In genomic region chr4:76305033-76305687, GRCh38 we compare ENCODE assay signal across 8 cellular contexts. TPM values are rescaled to one million over a fixed set of nuclear protein-coding genes. Genes with fewer than 3 reads are reported as not detected.
DNase-seq lines count a peak whose midpoint lies in the region; ATAC-seq and TF ChIP-seq lines count a peak whose summit lies in the region.

No MANE protein-coding gene starts in this region.

- H3K36me3 ChIP-seq in CD4-positive, CD25-positive, alpha-beta regulatory T cell (ENCODE audit: control insufficient read depth, insufficient read depth, low read length) = no peaks in the 10 kb centered on the region
- H3K36me3 ChIP-seq in MM.1S (replicated peaks; ENCODE audit: insufficient read depth, low read length) (peaks cover 10% of the 10 kb centered on the region), duodenal mucosa (ENCODE audit: control insufficient read depth in 1 of 2, insufficient read depth in 2 of 2, low read length in 2 of 2) (peaks cover 0 to 3% of the 10 kb centered on the region in 2 donors), neural progenitor cell (no peaks in the 10 kb centered on the region)

- peak overlapping the region; percentile 86 for H3K4me2 ChIP-seq in MM.1S (ENCODE audit: low read depth, low read length)
- peak overlapping the region; percentile 96 for H3K4me2 ChIP-seq in neural progenitor cell

- peak overlapping the region in 2 of 3 donors; percentile 48 to 72 for H3K27ac Mint-ChIP-seq in CD4-positive, CD25-positive, alpha-beta regulatory T cell
- H3K27ac Mint-ChIP-seq in neural progenitor cell = no peak overlapping the region

- no peak for TF ChIP-seq CTCF in MM.1S (IDR thresholded peaks at IDR 0.05; ENCODE audit: low read length)
- no peak for TF ChIP-seq CTCF in neural progenitor cell (IDR thresholded peaks at IDR 0.05)

- H3F3A ChIP-seq in MM.1S (ENCODE audit: insufficient read depth, low read length) = peaks cover 49% of the 10 kb centered on the region
- peaks cover 10% of the 10 kb centered on the region for H3F3A ChIP-seq in neural progenitor cell (ENCODE audit: low read depth)

- H3K36me3 Mint-ChIP-seq in CD4-positive, CD25-positive, alpha-beta regulatory T cell = no peaks in the 10 kb centered on the region
- H3K36me3 Mint-ChIP-seq in neural progenitor cell = peaks cover 6% of the 10 kb centered on the region

- H3K9me3 ChIP-seq in CD4-positive, CD25-positive, alpha-beta regulatory T cell (ENCODE audit: control insufficient read depth in 2 of 2, low read length in 2 of 2) = no peaks in the 10 kb centered on the region
- no peaks in the 10 kb centered on the region for H3K9me3 ChIP-seq in MM.1S (replicated peaks; ENCODE audit: insufficient read depth, low read length)
- H3K9me3 ChIP-seq in duodenal mucosa (ENCODE audit: control insufficient read depth in 1 of 2, low read length in 2 of 2) = no peaks in the 10 kb centered on the region
- H3K9me3 ChIP-seq in neural progenitor cell (ENCODE audit: low read depth) = no peaks in the 10 kb centered on the region

- H3K79me2 ChIP-seq in MM.1S (ENCODE audit: low read length) (peaks cover 67% of the 10 kb centered on the region), neural progenitor cell (ENCODE audit: low read depth) (no peaks in the 10 kb centered on the region)

- peak in 1 of 3 donors; percentile 27 for DNase-seq in CD4-positive, CD25-positive, alpha-beta regulatory T cell
- DNase-seq in MM.1S (peak; percentile 28), neural progenitor cell (ENCODE audit: low spot score) (no peak), EL (no peak)

- H3K9me3 Mint-ChIP-seq in CD4-positive, CD25-positive, alpha-beta regulatory T cell = peaks cover 0 to 5% (median 1%) of the 10 kb centered on the region in 7 donors
- H3K9me3 Mint-ChIP-seq in neural progenitor cell = no peaks in the 10 kb centered on the region

- H2AFZ ChIP-seq in MM.1S (ENCODE audit: low read length) (peak overlapping the region; percentile 81), neural progenitor cell (replicated peaks) (no peak overlapping the region)

- no peak overlapping the region for H3K27ac ChIP-seq in CD4-positive, CD25-positive, alpha-beta regulatory T cell (ENCODE audit: insufficient read depth, low read length, poor library complexity, severe bottlenecking)
- H3K27ac ChIP-seq in MM.1S (ENCODE audit: low read length) = peak overlapping the region; percentile 77; the same call in 1 of the 2 replicates
- H3K27ac ChIP-seq in duodenal mucosa (ENCODE audit: low read depth, low read length) = no peak overlapping the region
- no peak overlapping the region for H3K27ac ChIP-seq in neural progenitor cell

- H3K9me2 ChIP-seq in MM.1S (replicated peaks; ENCODE audit: insufficient read depth, low read length) = no peaks in the 10 kb centered on the region

- peak overlapping the region; percentile 71 to 83 (median 78) for H3K4me3 Mint-ChIP-seq in CD4-positive, CD25-positive, alpha-beta regulatory T cell
- peak overlapping the region; percentile 89 for H3K4me3 Mint-ChIP-seq in neural progenitor cell

- H4K20me1 ChIP-seq in MM.1S (ENCODE audit: insufficient read depth, low read length) (no peaks in the 10 kb centered on the region), neural progenitor cell (ENCODE audit: low read depth) (no peaks in the 10 kb centered on the region)

- no peak for ATAC-seq in CD4-positive, CD25-positive, alpha-beta regulatory T cell (ENCODE audit: low read depth in 2 of 2)
- ATAC-seq in GM18909 (IDR thresholded peaks at IDR 0.05; ENCODE audit: poor library complexity, unreplicated experiment) = no peak
- no peak for ATAC-seq in HG03342 (IDR thresholded peaks at IDR 0.05; ENCODE audit: unreplicated experiment)
- ATAC-seq in HG02870 (IDR thresholded peaks at IDR 0.05; ENCODE audit: unreplicated experiment) = no peak

- peak overlapping the region; percentile 61 for H3K4me3 ChIP-seq in CD4-positive, CD25-positive, alpha-beta regulatory T cell (ENCODE audit: low read depth, low read length)
- peak overlapping the region; percentile 96 for H3K4me3 ChIP-seq in MM.1S (ENCODE audit: low read length)
- peak overlapping the region; percentile 84 to 89 for H3K4me3 ChIP-seq in duodenal mucosa (ENCODE audit: low read depth in 1 of 2, low read length in 2 of 2)
- peak overlapping the region; percentile 76 for H3K4me3 ChIP-seq in neural progenitor cell

- peaks cover 32% of the 10 kb centered on the region for H3K4me1 ChIP-seq in CD4-positive, CD25-positive, alpha-beta regulatory T cell (ENCODE audit: control insufficient read depth, insufficient read depth, low read length, poor library complexity, severe bottlenecking)
- H3K4me1 ChIP-seq in MM.1S (ENCODE audit: low read length) (peaks cover 54% of the 10 kb centered on the region), duodenal mucosa (ENCODE audit: control insufficient read depth in 1 of 2, insufficient read depth in 2 of 2, low read length in 2 of 2) (peaks cover 29 to 49% of the 10 kb centered on the region in 2 donors), neural progenitor cell (no peaks in the 10 kb centered on the region)

- H3K9ac ChIP-seq in MM.1S (ENCODE audit: low read length) = peak overlapping the region; percentile 89
- peak overlapping the region in 1 of 2 donors; percentile 79 for H3K9ac ChIP-seq in duodenal mucosa (ENCODE audit: low read depth in 1 of 2, low read length in 2 of 2)
- H3K9ac ChIP-seq in neural progenitor cell = no peak overlapping the region

- peaks cover 23% of the 10 kb centered on the region for H3K27me3 Mint-ChIP-seq in CD4-positive, CD25-positive, alpha-beta regulatory T cell
- peaks cover 9% of the 10 kb centered on the region for H3K27me3 Mint-ChIP-seq in neural progenitor cell (ENCODE audit: insufficient read depth, low read depth)

- no peaks in the 10 kb centered on the region for H3K27me3 ChIP-seq in CD4-positive, CD25-positive, alpha-beta regulatory T cell (ENCODE audit: control insufficient read depth, insufficient read depth, low read length)
- no peaks in the 10 kb centered on the region for H3K27me3 ChIP-seq in MM.1S (replicated peaks; ENCODE audit: insufficient read depth, low read length)
- no peaks in the 10 kb centered on the region for H3K27me3 ChIP-seq in duodenal mucosa (ENCODE audit: control insufficient read depth in 1 of 2, insufficient read depth in 2 of 2, low read length in 2 of 2)
- peaks cover 20% of the 10 kb centered on the region for H3K27me3 ChIP-seq in neural progenitor cell

- H3K4me1 Mint-ChIP-seq in CD4-positive, CD25-positive, alpha-beta regulatory T cell = peaks cover 11 to 52% (median 22%) of the 10 kb centered on the region in 4 donors
- H3K4me1 Mint-ChIP-seq in neural progenitor cell = peaks cover 6% of the 10 kb centered on the region

RNA-seq across cellular contexts. Expression of gene STBD1, which starts 1.4 kb away (rescaled TPM):
- 0.47 TPM for total RNA-seq in CD4-positive, CD25-positive, alpha-beta regulatory T cell
- polyA plus RNA-seq in CD4-positive, CD25-positive, alpha-beta regulatory T cell = 1 to 10 TPM in 1 of 4 donors, under 1 TPM in 3; 0.17 to 1.5 (median 0.37) TPM
- 2.5 and 5.4 TPM in 2 replicates for total RNA-seq in neural progenitor cell (ENCODE audit: low replicate concordance)

RNA-seq across cellular contexts. Expression of gene FAM47E, which starts 53.6 kb away (rescaled TPM):
- total RNA-seq in CD4-positive, CD25-positive, alpha-beta regulatory T cell = 1.0 TPM
- under 1 TPM in 1 of 4 donors, not detected in 3; 0.57 TPM for polyA plus RNA-seq in CD4-positive, CD25-positive, alpha-beta regulatory T cell
- total RNA-seq in neural progenitor cell (ENCODE audit: low replicate concordance) = 3.5 and 7.0 TPM in 2 replicates
